Comparison of ENCODE assay signal across 1 cellular context in genomic region chr18:3454365-3455089, GRCh38.
A peak's percentile ranks its signal among the peaks of the same experiment; 100 is the strongest.
TF ChIP-seq lines count a peak whose summit lies in the region.

No MANE protein-coding gene starts in this region.

TF ChIP-seq in H1, 55 proteins besides CTCF, POLR2A, EP300 and RAD21:
- TF ChIP-seq TEAD4 (IDR thresholded peaks at IDR 0.05; ENCODE audit: low read depth, low read length) (0 out of 2 replicates have a peak, but pooled peaks have one; percentile 41), TCF12 (IDR thresholded peaks at IDR 0.05; ENCODE audit: low read depth, low read length) (no peak), CHD7 (IDR thresholded peaks at IDR 0.05; ENCODE audit: insufficient replicate concordance, low read length) (peak; percentile 59), FOSL1 (IDR thresholded peaks at IDR 0.05; ENCODE audit: insufficient read depth, low read depth, low read length) (no peak), HDAC2 (IDR thresholded peaks at IDR 0.05; ENCODE audit: borderline replicate concordance in 1 of 2, low read depth in 2 of 2, low read length in 2 of 2) (peak in 1 of 2 experiments; percentile 80; a peak in 1 of 4 replicates), SP1 (IDR thresholded peaks at IDR 0.05; ENCODE audit: low read depth, low read length) (no peak), TBP (IDR thresholded peaks at IDR 0.05; ENCODE audit: low read depth, low read length) (peak; percentile 62; the same call in 1 of the 2 replicates), BACH1 (IDR thresholded peaks at IDR 0.05; ENCODE audit: low read length) (0 out of 2 replicates have a peak, but pooled peaks have one; percentile 40), SIN3A (conservative IDR thresholded peaks at IDR 0.05 in 1 of 2, IDR thresholded peaks at IDR 0.05 in 1 of 2; ENCODE audit: low read depth in 1 of 2, low read length in 2 of 2) (peak; percentile 76 to 85; a peak in 2 of 4 replicates), MAFK (IDR thresholded peaks at IDR 0.05; ENCODE audit: low read depth, low read length) (0 out of 2 replicates have a peak, but pooled peaks have one; percentile 17)
